In genomic region chr1:161159087-161159914, GRCh38 we compare ENCODE assay signal across 8 cellular contexts. TPM values are rescaled to one million over a fixed set of nuclear protein-coding genes. Genes with fewer than 3 reads are reported as not detected.
DNase-seq lines count a peak whose midpoint lies in the region; TF ChIP-seq lines count a peak whose summit lies in the region.

A gene with protein sequence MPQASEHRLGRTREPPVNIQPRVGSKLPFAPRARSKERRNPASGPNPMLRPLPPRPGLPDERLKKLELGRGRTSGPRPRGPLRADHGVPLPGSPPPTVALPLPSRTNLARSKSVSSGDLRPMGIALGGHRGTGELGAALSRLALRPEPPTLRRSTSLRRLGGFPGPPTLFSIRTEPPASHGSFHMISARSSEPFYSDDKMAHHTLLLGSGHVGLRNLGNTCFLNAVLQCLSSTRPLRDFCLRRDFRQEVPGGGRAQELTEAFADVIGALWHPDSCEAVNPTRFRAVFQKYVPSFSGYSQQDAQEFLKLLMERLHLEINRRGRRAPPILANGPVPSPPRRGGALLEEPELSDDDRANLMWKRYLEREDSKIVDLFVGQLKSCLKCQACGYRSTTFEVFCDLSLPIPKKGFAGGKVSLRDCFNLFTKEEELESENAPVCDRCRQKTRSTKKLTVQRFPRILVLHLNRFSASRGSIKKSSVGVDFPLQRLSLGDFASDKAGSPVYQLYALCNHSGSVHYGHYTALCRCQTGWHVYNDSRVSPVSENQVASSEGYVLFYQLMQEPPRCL (plus strand): TSS chr1:161159500. CDS start chr1:161160641, 1,141 bp downstream.

- no peak for TF ChIP-seq CTCF in GM20000 (IDR thresholded peaks at IDR 0.05; ENCODE audit: extremely low read depth, missing control alignments)

- DNase-seq in CMK (ENCODE audit: low read depth) = peak; percentile 71
- DNase-seq in GM20000 (ENCODE audit: low spot score) = peak; percentile 94
- DNase-seq in HT1080 (ENCODE audit: low read depth) = peak; percentile 78
- DNase-seq in NOMO-1 (lab: John Stamatoyannopoulos, UW; ENCODE audit: unreplicated experiment in 2 of 2) = peak; percentile 77 to 92
- peak; percentile 96 for DNase-seq in activated CD8-positive, alpha-beta memory T cell treated with anti-CD3 and anti-CD28 coated beads for 24 hours
- DNase-seq in effector CD4-positive, alpha-beta T cell = peak; percentile 89
- peak; percentile 96 for DNase-seq in medulla oblongata (ENCODE audit: extremely low spot score)
- DNase-seq in stimulated activated CD8-positive, alpha-beta memory T cell treated with anti-CD3 and anti-CD28 coated beads, Interleukin-12 subunit alpha, Interleukin-12 subunit beta, amount 100 ng/mL, for 1 hour (ENCODE audit: low read depth) = peak; percentile 87

RNA-seq across cellular contexts. Expression of the gene that starts here (rescaled TPM):
- total RNA-seq in HT1080 (2014; rRNA removed; shearing (Covaris generic)) = 5.5 and 9.7 TPM in 2 replicates
- polyA plus RNA-seq in HT1080 (2015; cell fraction: cytosol; rRNA removed) = 29.5 and 31.3 TPM in 2 replicates
- polyA plus RNA-seq in HT1080 (2015; cell fraction: nucleus; rRNA removed) = 73.9 and 74.8 TPM in 2 replicates

Comparison
In these comparisons a context has a peak if more than half of its experiments do, and no peak if none do; other contexts are left out.
1. Peak in every context shown above with its lines: DNase-seq.